ENCODE assay signal across 1 cellular context in the genomic region with DNA sequence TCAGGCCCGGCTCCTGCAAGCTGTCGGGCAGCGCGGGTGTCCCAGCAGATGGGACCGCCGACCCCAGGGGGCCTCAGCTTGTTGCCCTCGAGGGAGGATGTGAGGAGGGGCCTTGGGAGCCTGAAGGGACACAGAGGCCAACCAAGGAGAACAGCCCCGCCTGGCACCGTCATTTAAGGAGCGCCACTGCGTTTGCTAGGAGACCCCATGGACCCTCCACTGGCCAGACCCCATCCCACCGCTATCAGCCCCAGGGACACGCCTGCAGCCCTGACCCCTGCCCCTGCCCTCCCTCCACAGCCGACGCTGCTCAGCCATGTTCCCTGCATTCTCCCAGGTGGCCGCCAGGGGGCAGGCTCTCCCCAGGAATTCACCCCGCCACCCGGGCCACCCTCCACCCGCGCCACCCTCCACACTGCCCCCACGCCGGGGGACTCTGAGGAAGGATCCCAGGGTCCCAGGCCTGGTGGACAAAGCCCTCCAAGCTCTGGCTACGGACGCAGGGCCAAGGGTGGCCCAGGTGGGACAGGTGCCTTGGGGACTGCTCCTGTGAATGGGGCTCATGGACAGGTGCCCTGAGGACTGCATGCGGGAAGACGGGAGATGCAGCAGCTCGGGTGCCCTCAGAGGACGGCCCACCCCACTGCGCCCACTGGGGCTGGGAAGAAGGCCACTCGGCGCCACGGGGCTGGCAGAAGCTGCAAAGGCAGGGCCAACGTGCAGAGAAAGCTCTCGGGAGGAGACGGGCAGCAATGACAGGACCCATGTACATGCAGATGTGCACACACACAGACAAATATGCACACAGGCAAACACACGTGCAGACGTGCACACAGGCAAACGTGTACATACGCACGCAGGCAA.
TF ChIP-seq lines count a peak whose summit lies in the region.

No MANE protein-coding gene starts in this region.

TF ChIP-seq in K562, 482 proteins besides CTCF, POLR2A, EP300 and RAD21 (continued from another document):
- TF ChIP-seq, protein P1, sequence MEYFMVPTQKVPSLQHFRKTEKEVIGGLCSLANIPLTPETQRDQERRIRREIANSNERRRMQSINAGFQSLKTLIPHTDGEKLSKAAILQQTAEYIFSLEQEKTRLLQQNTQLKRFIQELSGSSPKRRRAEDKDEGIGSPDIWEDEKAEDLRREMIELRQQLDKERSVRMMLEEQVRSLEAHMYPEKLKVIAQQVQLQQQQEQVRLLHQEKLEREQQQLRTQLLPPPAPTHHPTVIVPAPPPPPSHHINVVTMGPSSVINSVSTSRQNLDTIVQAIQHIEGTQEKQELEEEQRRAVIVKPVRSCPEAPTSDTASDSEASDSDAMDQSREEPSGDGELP (CRISPR knock-in tag; IDR thresholded peaks at IDR 0.05; ENCODE audit: borderline replicate concordance): peak; percentile 75; the same call in 1 of the 2 replicates
- TF ChIP-seq CTBP1 (IDR thresholded peaks at IDR 0.05; ENCODE audit: borderline replicate concordance): no peak
- peak; percentile 66; the same call in 1 of the 2 replicates for TF ChIP-seq RB1 (IDR thresholded peaks at IDR 0.05; ENCODE audit: low read depth)
- TF ChIP-seq MAZ (CRISPR knock-in tag; conservative IDR thresholded peaks at IDR 0.05 in 1 of 2, IDR thresholded peaks at IDR 0.05 in 1 of 2): peak; percentile 59 to 71; a peak in 3 of 4 replicates
- TF ChIP-seq ELF4 (CRISPR knock-in tag; IDR thresholded peaks at IDR 0.05): 0 out of 2 replicates have a peak, but pooled peaks have one; percentile 9
- TF ChIP-seq RUNX1 (IDR thresholded peaks at IDR 0.05; ENCODE audit: low read depth): no peak
- no peak for TF ChIP-seq ZSCAN32 (CRISPR knock-in tag; IDR thresholded peaks at IDR 0.05)
- 0 out of 4 replicates have a peak, but pooled peaks of 1 of the 2 experiments have one; percentile 13 for TF ChIP-seq RCOR1 (IDR thresholded peaks at IDR 0.05; ENCODE audit: borderline replicate concordance in 1 of 2, low read depth in 2 of 2, low read length in 2 of 2)
- 0 out of 2 replicates have a peak, but pooled peaks have one; percentile 53 for TF ChIP-seq HDGF (IDR thresholded peaks at IDR 0.05)
- no peak for TF ChIP-seq TCF7 (IDR thresholded peaks at IDR 0.05; ENCODE audit: borderline replicate concordance)
- no peak for TF ChIP-seq NFXL1 (CRISPR knock-in tag; IDR thresholded peaks at IDR 0.05)
- TF ChIP-seq CC2D1A (IDR thresholded peaks at IDR 0.05): peak; percentile 86
- no peak for TF ChIP-seq MTA2 (IDR thresholded peaks at IDR 0.05; ENCODE audit: low read depth)
- TF ChIP-seq HDAC6 (IDR thresholded peaks at IDR 0.05; ENCODE audit: low read depth, low read length): no peak
- 0 out of 2 replicates have a peak, but pooled peaks have one; percentile 25 for TF ChIP-seq XRCC5 (IDR thresholded peaks at IDR 0.05; ENCODE audit: low read depth, low read length)
- 0 out of 2 replicates have a peak, but pooled peaks have one; percentile 39 for TF ChIP-seq GATAD2A (IDR thresholded peaks at IDR 0.05)
- no peak for TF ChIP-seq FOS (IDR thresholded peaks at IDR 0.05; ENCODE audit: extremely low read depth, insufficient read length)
- TF ChIP-seq, protein P2, sequence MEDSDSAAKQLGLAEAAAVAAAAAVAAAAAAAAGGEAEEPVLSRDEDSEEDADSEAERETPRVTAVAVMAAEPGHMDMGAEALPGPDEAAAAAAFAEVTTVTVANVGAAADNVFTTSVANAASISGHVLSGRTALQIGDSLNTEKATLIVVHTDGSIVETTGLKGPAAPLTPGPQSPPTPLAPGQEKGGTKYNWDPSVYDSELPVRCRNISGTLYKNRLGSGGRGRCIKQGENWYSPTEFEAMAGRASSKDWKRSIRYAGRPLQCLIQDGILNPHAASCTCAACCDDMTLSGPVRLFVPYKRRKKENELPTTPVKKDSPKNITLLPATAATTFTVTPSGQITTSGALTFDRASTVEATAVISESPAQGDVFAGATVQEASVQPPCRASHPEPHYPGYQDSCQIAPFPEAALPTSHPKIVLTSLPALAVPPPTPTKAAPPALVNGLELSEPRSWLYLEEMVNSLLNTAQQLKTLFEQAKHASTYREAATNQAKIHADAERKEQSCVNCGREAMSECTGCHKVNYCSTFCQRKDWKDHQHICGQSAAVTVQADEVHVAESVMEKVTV (CRISPR knock-in tag; IDR thresholded peaks at IDR 0.05): peak; percentile 75
- TF ChIP-seq, protein P3, sequence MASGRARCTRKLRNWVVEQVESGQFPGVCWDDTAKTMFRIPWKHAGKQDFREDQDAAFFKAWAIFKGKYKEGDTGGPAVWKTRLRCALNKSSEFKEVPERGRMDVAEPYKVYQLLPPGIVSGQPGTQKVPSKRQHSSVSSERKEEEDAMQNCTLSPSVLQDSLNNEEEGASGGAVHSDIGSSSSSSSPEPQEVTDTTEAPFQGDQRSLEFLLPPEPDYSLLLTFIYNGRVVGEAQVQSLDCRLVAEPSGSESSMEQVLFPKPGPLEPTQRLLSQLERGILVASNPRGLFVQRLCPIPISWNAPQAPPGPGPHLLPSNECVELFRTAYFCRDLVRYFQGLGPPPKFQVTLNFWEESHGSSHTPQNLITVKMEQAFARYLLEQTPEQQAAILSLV (tag; IDR thresholded peaks at IDR 0.05): no peak
- no peak for TF ChIP-seq HSF4 (CRISPR knock-in tag; IDR thresholded peaks at IDR 0.05; ENCODE audit: borderline replicate concordance)
- TF ChIP-seq YY1 (IDR thresholded peaks at IDR 0.05; ENCODE audit: borderline replicate concordance in 1 of 3, control insufficient read depth in 1 of 3, extremely low read depth in 1 of 3, insufficient read depth in 3 of 3, insufficient read length in 1 of 3, insufficient replicate concordance in 2 of 3, low read depth in 1 of 3, low read length in 2 of 3): peak in 2 of 3 experiments; percentile 68 to 78
- TF ChIP-seq RBM14 (IDR thresholded peaks at IDR 0.05; ENCODE audit: borderline replicate concordance, insufficient read depth, low read depth, low read length): no peak
- TF ChIP-seq, protein P4, sequence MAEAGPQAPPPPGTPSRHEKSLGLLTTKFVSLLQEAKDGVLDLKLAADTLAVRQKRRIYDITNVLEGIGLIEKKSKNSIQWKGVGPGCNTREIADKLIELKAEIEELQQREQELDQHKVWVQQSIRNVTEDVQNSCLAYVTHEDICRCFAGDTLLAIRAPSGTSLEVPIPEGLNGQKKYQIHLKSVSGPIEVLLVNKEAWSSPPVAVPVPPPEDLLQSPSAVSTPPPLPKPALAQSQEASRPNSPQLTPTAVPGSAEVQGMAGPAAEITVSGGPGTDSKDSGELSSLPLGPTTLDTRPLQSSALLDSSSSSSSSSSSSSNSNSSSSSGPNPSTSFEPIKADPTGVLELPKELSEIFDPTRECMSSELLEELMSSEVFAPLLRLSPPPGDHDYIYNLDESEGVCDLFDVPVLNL (CRISPR knock-in tag; IDR thresholded peaks at IDR 0.05; ENCODE audit: low read depth): no peak
- TF ChIP-seq CREBBP (IDR thresholded peaks at IDR 0.05; ENCODE audit: low read depth, low read length): no peak
- no peak; the same call in 1 of the 2 replicates for TF ChIP-seq ARID1B (IDR thresholded peaks at IDR 0.05)
- peak; percentile 91 for TF ChIP-seq ARID2 (IDR thresholded peaks at IDR 0.05)
- peak; percentile 50 for TF ChIP-seq EGR1 (conservative IDR thresholded peaks at IDR 0.05)
- TF ChIP-seq ZNF263 (CRISPR knock-in tag; IDR thresholded peaks at IDR 0.05; ENCODE audit: borderline replicate concordance): peak; percentile 40; the same call in 1 of the 2 replicates
- TF ChIP-seq SRSF7 (optimal IDR thresholded peaks at IDR 0.05; ENCODE audit: low read depth, low read length): no peak
- TF ChIP-seq, protein P5, sequence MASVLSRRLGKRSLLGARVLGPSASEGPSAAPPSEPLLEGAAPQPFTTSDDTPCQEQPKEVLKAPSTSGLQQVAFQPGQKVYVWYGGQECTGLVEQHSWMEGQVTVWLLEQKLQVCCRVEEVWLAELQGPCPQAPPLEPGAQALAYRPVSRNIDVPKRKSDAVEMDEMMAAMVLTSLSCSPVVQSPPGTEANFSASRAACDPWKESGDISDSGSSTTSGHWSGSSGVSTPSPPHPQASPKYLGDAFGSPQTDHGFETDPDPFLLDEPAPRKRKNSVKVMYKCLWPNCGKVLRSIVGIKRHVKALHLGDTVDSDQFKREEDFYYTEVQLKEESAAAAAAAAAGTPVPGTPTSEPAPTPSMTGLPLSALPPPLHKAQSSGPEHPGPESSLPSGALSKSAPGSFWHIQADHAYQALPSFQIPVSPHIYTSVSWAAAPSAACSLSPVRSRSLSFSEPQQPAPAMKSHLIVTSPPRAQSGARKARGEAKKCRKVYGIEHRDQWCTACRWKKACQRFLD (CRISPR knock-in tag; IDR thresholded peaks at IDR 0.05): no peak
- TF ChIP-seq PHF8 (IDR thresholded peaks at IDR 0.05; ENCODE audit: borderline replicate concordance, low read length): no peak
- TF ChIP-seq, protein P6, sequence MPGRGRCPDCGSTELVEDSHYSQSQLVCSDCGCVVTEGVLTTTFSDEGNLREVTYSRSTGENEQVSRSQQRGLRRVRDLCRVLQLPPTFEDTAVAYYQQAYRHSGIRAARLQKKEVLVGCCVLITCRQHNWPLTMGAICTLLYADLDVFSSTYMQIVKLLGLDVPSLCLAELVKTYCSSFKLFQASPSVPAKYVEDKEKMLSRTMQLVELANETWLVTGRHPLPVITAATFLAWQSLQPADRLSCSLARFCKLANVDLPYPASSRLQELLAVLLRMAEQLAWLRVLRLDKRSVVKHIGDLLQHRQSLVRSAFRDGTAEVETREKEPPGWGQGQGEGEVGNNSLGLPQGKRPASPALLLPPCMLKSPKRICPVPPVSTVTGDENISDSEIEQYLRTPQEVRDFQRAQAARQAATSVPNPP (IDR thresholded peaks at IDR 0.05; ENCODE audit: borderline replicate concordance, insufficient read depth, insufficient read length): no peak
- no peak for TF ChIP-seq ZNF408 (CRISPR knock-in tag; IDR thresholded peaks at IDR 0.05; ENCODE audit: low read depth)
- peak; percentile 52; the same call in 1 of the 2 replicates for TF ChIP-seq GABPB1 (CRISPR knock-in tag; IDR thresholded peaks at IDR 0.05)
- TF ChIP-seq ZNF274 (IDR thresholded peaks at IDR 0.05; ENCODE audit: borderline replicate concordance, low read depth, low read length): no peak
- TF ChIP-seq, protein P7, sequence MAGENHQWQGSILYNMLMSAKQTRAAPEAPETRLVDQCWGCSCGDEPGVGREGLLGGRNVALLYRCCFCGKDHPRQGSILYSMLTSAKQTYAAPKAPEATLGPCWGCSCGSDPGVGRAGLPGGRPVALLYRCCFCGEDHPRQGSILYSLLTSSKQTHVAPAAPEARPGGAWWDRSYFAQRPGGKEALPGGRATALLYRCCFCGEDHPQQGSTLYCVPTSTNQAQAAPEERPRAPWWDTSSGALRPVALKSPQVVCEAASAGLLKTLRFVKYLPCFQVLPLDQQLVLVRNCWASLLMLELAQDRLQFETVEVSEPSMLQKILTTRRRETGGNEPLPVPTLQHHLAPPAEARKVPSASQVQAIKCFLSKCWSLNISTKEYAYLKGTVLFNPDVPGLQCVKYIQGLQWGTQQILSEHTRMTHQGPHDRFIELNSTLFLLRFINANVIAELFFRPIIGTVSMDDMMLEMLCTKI (IDR thresholded peaks at IDR 0.05; ENCODE audit: partially characterized antibody): no peak
- TF ChIP-seq CREM (IDR thresholded peaks at IDR 0.05; ENCODE audit: low read depth): peak; percentile 58; the same call in 1 of the 2 replicates
- peak; percentile 44 for TF ChIP-seq FIP1L1 (IDR thresholded peaks at IDR 0.05; ENCODE audit: low read depth, low read length, poor library complexity, severe bottlenecking)
- peak; percentile 59; the same call in 1 of the 2 replicates for TF ChIP-seq SAFB (IDR thresholded peaks at IDR 0.05; ENCODE audit: borderline replicate concordance, low read depth, low read length)
